In genomic region chr17:58032691-58033415, GRCh38 we compare ENCODE assay signal across 1 cellular context.
TF ChIP-seq lines count a peak whose summit lies in the region.

No MANE protein-coding gene starts in this region.

TF ChIP-seq in H1, 55 proteins besides CTCF, POLR2A, EP300 and RAD21:
- no peak for TF ChIP-seq BCL11A (IDR thresholded peaks at IDR 0.05; ENCODE audit: low read depth in 2 of 2, low read length in 2 of 2)
- no peak for TF ChIP-seq TBP (IDR thresholded peaks at IDR 0.05; ENCODE audit: low read depth, low read length)
- no peak for TF ChIP-seq JUN (IDR thresholded peaks at IDR 0.05; ENCODE audit: low read depth, low read length)
- no peak for TF ChIP-seq JUND (IDR thresholded peaks at IDR 0.05; ENCODE audit: low read length)
- no peak for TF ChIP-seq TCF12 (IDR thresholded peaks at IDR 0.05; ENCODE audit: low read depth, low read length)
- TF ChIP-seq NANOG (IDR thresholded peaks at IDR 0.05; ENCODE audit: insufficient read depth, low read depth, low read length, poor library complexity, severe bottlenecking) = no peak
- TF ChIP-seq USF2 (IDR thresholded peaks at IDR 0.05; ENCODE audit: low read length) = no peak
- no peak for TF ChIP-seq CEBPB (IDR thresholded peaks at IDR 0.05; ENCODE audit: low read depth, low read length)
- no peak for TF ChIP-seq ZNF274 (IDR thresholded peaks at IDR 0.05; ENCODE audit: borderline replicate concordance, extremely low read depth, low read length)
- TF ChIP-seq SAP30 (IDR thresholded peaks at IDR 0.05; ENCODE audit: insufficient read depth, insufficient replicate concordance, low read length) = no peak
